Comparison of ENCODE assay signal across 8 cellular contexts in genomic region chr22:36470162-36470993, GRCh38. TPM values are rescaled to one million over a fixed set of nuclear protein-coding genes. Genes with fewer than 3 reads are reported as not detected.
DNase-seq lines count a peak whose midpoint lies in the region; ATAC-seq and TF ChIP-seq lines count a peak whose summit lies in the region.

No MANE protein-coding gene starts in this region.

- H3K27me3 ChIP-seq in left lung = no peaks in the 10 kb centered on the region

- H3K9me3 ChIP-seq in left lung = no peaks in the 10 kb centered on the region

- TF ChIP-seq CTCF in choroid plexus epithelial cell (conservative IDR thresholded peaks at IDR 0.05; ENCODE audit: low read depth, low read length) (peak; percentile 98), left lung (IDR thresholded peaks at IDR 0.05) (peak; percentile 92 to 95)

- peak; percentile 87 for ATAC-seq in left lung
- no peak for ATAC-seq in GM19467 (IDR thresholded peaks at IDR 0.05; ENCODE audit: unreplicated experiment)

- DNase-seq in ACHN (peak; percentile 80), GM19240 (ENCODE audit: insufficient read length, low spot score) (peak; percentile 93), NCI-H345 treated with DMSO at 0.1 percent for 48 hours (lab: John Stamatoyannopoulos, UW; ENCODE audit: unreplicated experiment) (peak; percentile 22), choroid plexus epithelial cell (ENCODE audit: low read depth) (peak; percentile 95), left lung (peak; percentile 87 to 90)
- peak; percentile 86 for DNase-seq in activated CD4-positive, alpha-beta T cell treated with anti-CD3 and anti-CD28 coated beads for 48 hours
- DNase-seq in stimulated activated CD4-positive, alpha-beta T cell treated with anti-CD3 and anti-CD28 coated beads, Interleukin-2, amount 100 ng/mL, for 24 hours = peak; percentile 77 to 82

- peaks cover 28 to 74% of the 10 kb centered on the region in 2 donors for H3K4me1 ChIP-seq in left lung

- in situ Hi-C loops in ACHN (cut with HindIII; ENCODE audit: low pct_ligation_motif_present, low pct_unique_long_range_greater_than_20kb, low sequenced_read_pairs) = no loop called here

- peaks cover 0 to 50% of the 10 kb centered on the region in 2 donors for H3K36me3 ChIP-seq in left lung

- H3K4me3 ChIP-seq in choroid plexus epithelial cell (ENCODE audit: low read depth, low read length) = no peak overlapping the region
- H3K4me3 ChIP-seq in left lung = no peak overlapping the region

- intact Hi-C loops in left lung (cut with DNase I) = loop anchor here in 1 of 2 donors (5.0 kb wide), 1 partner anchor 168 kb away; no protein-coding TSS in a partner anchor

- H3K27ac ChIP-seq in left lung = peak overlapping the region; percentile 17 to 50

RNA-seq across cellular contexts. Expression of gene TXN2, which starts 11.1 kb away (rescaled TPM):
- total RNA-seq in left lung = 10 to 100 TPM; 64.4 to 65.3 TPM

RNA-seq across cellular contexts. Expression of gene FOXRED2, which starts 36.5 kb away (rescaled TPM):
- 10 to 100 TPM; 17.2 to 22.1 TPM for total RNA-seq in left lung

RNA-seq across cellular contexts. Expression of gene EIF3D, which starts 58.6 kb away (rescaled TPM):
- total RNA-seq in left lung = 100 to 1,000 TPM; 116 to 141 TPM

Comparison
In these comparisons a context has a peak if more than half of its experiments do, and no peak if none do; other contexts are left out.
1. DNase-seq: peak in every context shown above with its lines; median percentile 95 in choroid plexus epithelial cell; 93 in GM19240; 88 in left lung; 86 in activated CD4-positive, alpha-beta T cell treated with anti-CD3 and anti-CD28 coated beads for 48 hours; 80 in ACHN; 80 in stimulated activated CD4-positive, alpha-beta T cell treated with anti-CD3 and anti-CD28 coated beads, Interleukin-2, amount 100 ng/mL, for 24 hours; 22 in NCI-H345 treated with DMSO at 0.1 percent for 48 hours.